26 cellular contexts compared by ENCODE assay signal in the genomic region with DNA sequence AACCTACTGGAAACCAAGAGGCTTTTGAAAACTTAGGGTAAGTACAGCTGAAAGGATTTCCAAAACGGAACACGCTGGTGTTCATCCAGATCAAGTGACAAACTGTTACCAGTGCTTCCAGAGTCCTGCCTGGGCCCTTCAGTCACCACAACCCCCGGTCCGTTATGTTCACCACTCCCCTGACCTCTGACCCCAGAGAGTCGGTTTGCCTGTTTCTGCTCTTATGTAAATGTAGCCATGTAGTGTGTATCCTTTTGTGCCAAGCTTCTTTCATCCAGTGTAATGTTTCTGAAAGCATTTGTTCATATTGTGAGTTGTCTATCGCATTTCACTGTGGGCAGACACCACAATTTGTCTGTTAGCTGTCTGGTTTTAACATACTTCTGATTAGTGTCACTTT.
"Had no signal": no experiment of that assay in that cellular context is flagged by ENCODE, and none has a peak within 500 bp of the region (broad histone marks: within the 10 kb centered on the region; RNA-seq: fewer than 3 reads in every experiment).

No MANE protein-coding gene starts in this region.

- H3K9me3 ChIP-seq: SJCRH30, SK-N-SH had no signal

- H3K27ac ChIP-seq: brain microvascular endothelial cell, RWPE1, SJCRH30 had no signal

- H3K27me3 ChIP-seq: brain microvascular endothelial cell, SJCRH30 had no signal

- ATAC-seq: activated CD8-positive, alpha-beta memory T cell treated with anti-CD3 and anti-CD28 coated beads, Interleukin-2, amount 10 ng/mL, durations not matched to agents 7 days and 5 days; Panc1 had no signal

- H3K4me1 ChIP-seq: SJCRH30 had no signal

- DNase-seq: activated CD4-positive, alpha-beta T cell treated with anti-CD3 and anti-CD28 coated beads for 48 hours; activated CD4-positive, alpha-beta T cell treated with anti-CD3 and anti-CD28 coated beads, Interleukin-2, amount 50 U/mL, for 48 hours; activated CD4-positive, CD25-positive, alpha-beta regulatory T cell treated with anti-CD3 and anti-CD28 coated beads, Interleukin-2, amount 50 U/mL, for 72 hours; activated CD8-positive, alpha-beta memory T cell treated with anti-CD3 and anti-CD28 coated beads, Interleukin-2, amount 10 ng/mL, durations not matched to agents 7 days and 5 days; activated gamma-delta T cell treated with Interleukin-2 at 50 U/mL for 16 hours; activated naive CD4-positive, alpha-beta T cell treated with anti-CD3 and anti-CD28 coated beads, Interleukin-2, amount 10 ng/mL, durations not matched to agents 7 days and 5 days; activated naive CD8-positive, alpha-beta T cell treated with anti-CD3 and anti-CD28 coated beads for 36 hours; activated T-cell treated with anti-CD3 and anti-CD28 coated beads, Interleukin-2, amount 50 U/mL, for 48 hours; brain microvascular endothelial cell; Karpas-422; NCI-H1105 treated with DMSO at 0.1 percent for 48 hours; NCI-H1436 treated with DMSO at 0.1 percent for 48 hours; NCI-H1930; NCI-H2107; NCI-H2171 treated with DMSO at 0.1 percent for 48 hours; NCI-H226; NCI-H526 treated with DMSO at 0.1 percent for 48 hours; NK-92 treated with Interleukin-12 subunit alpha and Interleukin-12 subunit beta, amount 100 ng/mL, for 24 hours; OCI-M1; Right ventricle myocardium superior; SJCRH30; SK-N-SH; T-helper 1 cell had no signal

- H3K4me1 Mint-ChIP-seq: activated CD8-positive, alpha-beta memory T cell treated with anti-CD3 and anti-CD28 coated beads, Interleukin-2, amount 10 ng/mL, durations not matched to agents 7 days and 5 days; activated naive CD4-positive, alpha-beta T cell treated with anti-CD3 and anti-CD28 coated beads, Interleukin-2, amount 10 ng/mL, durations not matched to agents 7 days and 5 days; activated naive CD8-positive, alpha-beta T cell treated with anti-CD3 and anti-CD28 coated beads for 36 hours had no signal

- H3K4me3 Mint-ChIP-seq: activated CD8-positive, alpha-beta memory T cell treated with anti-CD3 and anti-CD28 coated beads, Interleukin-2, amount 10 ng/mL, durations not matched to agents 7 days and 5 days; activated naive CD4-positive, alpha-beta T cell treated with anti-CD3 and anti-CD28 coated beads, Interleukin-2, amount 10 ng/mL, durations not matched to agents 7 days and 5 days; activated naive CD8-positive, alpha-beta T cell treated with anti-CD3 and anti-CD28 coated beads for 36 hours had no signal

- H3K36me3 ChIP-seq: brain microvascular endothelial cell, SJCRH30 had no signal

- H3K27ac Mint-ChIP-seq: activated CD8-positive, alpha-beta memory T cell treated with anti-CD3 and anti-CD28 coated beads, Interleukin-2, amount 10 ng/mL, durations not matched to agents 7 days and 5 days; activated naive CD4-positive, alpha-beta T cell treated with anti-CD3 and anti-CD28 coated beads, Interleukin-2, amount 10 ng/mL, durations not matched to agents 7 days and 5 days; activated naive CD8-positive, alpha-beta T cell treated with anti-CD3 and anti-CD28 coated beads for 36 hours; activated T-helper 2 cell treated with anti-CD3 and anti-CD28 coated beads, Interferon-gamma antibody, Interleukin-2, Interleukin-4, amounts not matched to agents 10 μg/mL and 5 μg/mL and 100 μg/mL, durations not matched to agents 14 hours and 24 hours and 36 hours had no signal

- H3K9me3 Mint-ChIP-seq: activated T-helper 2 cell treated with anti-CD3 and anti-CD28 coated beads, Interferon-gamma antibody, Interleukin-2, Interleukin-4, amounts not matched to agents 10 μg/mL and 5 μg/mL and 100 μg/mL, durations not matched to agents 14 hours and 24 hours and 36 hours had no signal

- H3K27me3 Mint-ChIP-seq: activated naive CD8-positive, alpha-beta T cell treated with anti-CD3 and anti-CD28 coated beads for 36 hours had no signal

- H3K4me2 ChIP-seq: SK-N-SH had no signal

- H3K9ac ChIP-seq: SK-N-SH had no signal

- H3K36me3 Mint-ChIP-seq: activated CD8-positive, alpha-beta memory T cell treated with anti-CD3 and anti-CD28 coated beads, Interleukin-2, amount 10 ng/mL, durations not matched to agents 7 days and 5 days; activated naive CD4-positive, alpha-beta T cell treated with anti-CD3 and anti-CD28 coated beads, Interleukin-2, amount 10 ng/mL, durations not matched to agents 7 days and 5 days had no signal

- H3K4me3 ChIP-seq: SJCRH30 had no signal
